Comparison of ENCODE assay signal across 20 cellular contexts in genomic region chr3:118974356-118975097, GRCh38.
"Had no signal": no experiment of that assay in that cellular context is flagged by ENCODE, and none has a peak within 500 bp of the region (broad histone marks: within the 10 kb centered on the region; RNA-seq: fewer than 3 reads in every experiment).

No MANE protein-coding gene starts in this region.

- H3K9me3 Mint-ChIP-seq: activated T-helper 1 cell treated with anti-CD3 and anti-CD28 coated beads, Interleukin-12 subunit alpha, Interleukin-12 subunit beta, Interleukin-2, Interleukin-4 antibody, amounts not matched to agents 30 ng/mL and 10 ng/mL and 1 ng/mL, durations not matched to agents 14 hours and 24 hours and 36 hours; endodermal cell; nephron had no signal

- ATAC-seq: body of pancreas; foreskin keratinocyte; lower lobe of right lung; stimulated activated naive CD8-positive, alpha-beta T cell treated with anti-CD3 and anti-CD28 coated beads, Interleukin-15, Interleukin-2, amounts not matched to agents 100 U/mL and 50 U/mL, for 24 hours had no signal

- DNase-seq: activated CD4-positive, CD25-positive, alpha-beta regulatory T cell treated with anti-CD3 and anti-CD28 coated beads, Interleukin-2, amount 50 U/mL, for 72 hours; activated gamma-delta T cell treated with Interleukin-2 at 50 U/mL for 16 hours; amygdala; body of pancreas; central memory CD4-positive, alpha-beta T cell; endodermal cell; foreskin keratinocyte; hypothalamus; lower lobe of right lung; retina; stimulated activated CD4-positive, alpha-beta T cell treated with anti-CD3 and anti-CD28 coated beads, Interleukin-12 subunit alpha, Interleukin-12 subunit beta, amount 100 ng/mL, for 4 hours; stimulated activated CD4-positive, alpha-beta T cell treated with anti-CD3 and anti-CD28 coated beads, Interleukin-1b, Interleukin-23, amount 100 ng/mL, for 48 hours; stimulated activated naive CD8-positive, alpha-beta T cell treated with anti-CD3 and anti-CD28 coated beads, Interleukin-15, Interleukin-2, amounts not matched to agents 100 U/mL and 50 U/mL, for 24 hours; T-helper 1 cell; T-helper 9 cell had no signal

- FAIRE-seq: colon, keratinocyte had no signal

- H3K27ac Mint-ChIP-seq: activated naive CD8-positive, alpha-beta T cell; activated T-helper 1 cell treated with anti-CD3 and anti-CD28 coated beads, Interleukin-12 subunit alpha, Interleukin-12 subunit beta, Interleukin-2, Interleukin-4 antibody, amounts not matched to agents 30 ng/mL and 10 ng/mL and 1 ng/mL, durations not matched to agents 14 hours and 24 hours and 36 hours; endodermal cell; nephron had no signal

- H3K4me3 Mint-ChIP-seq: activated naive CD8-positive, alpha-beta T cell; activated T-helper 1 cell treated with anti-CD3 and anti-CD28 coated beads, Interleukin-12 subunit alpha, Interleukin-12 subunit beta, Interleukin-2, Interleukin-4 antibody, amounts not matched to agents 30 ng/mL and 10 ng/mL and 1 ng/mL, durations not matched to agents 14 hours and 24 hours and 36 hours; endodermal cell; nephron had no signal

- H3K27me3 Mint-ChIP-seq: activated naive CD8-positive, alpha-beta T cell had no signal
